In the genomic region with DNA sequence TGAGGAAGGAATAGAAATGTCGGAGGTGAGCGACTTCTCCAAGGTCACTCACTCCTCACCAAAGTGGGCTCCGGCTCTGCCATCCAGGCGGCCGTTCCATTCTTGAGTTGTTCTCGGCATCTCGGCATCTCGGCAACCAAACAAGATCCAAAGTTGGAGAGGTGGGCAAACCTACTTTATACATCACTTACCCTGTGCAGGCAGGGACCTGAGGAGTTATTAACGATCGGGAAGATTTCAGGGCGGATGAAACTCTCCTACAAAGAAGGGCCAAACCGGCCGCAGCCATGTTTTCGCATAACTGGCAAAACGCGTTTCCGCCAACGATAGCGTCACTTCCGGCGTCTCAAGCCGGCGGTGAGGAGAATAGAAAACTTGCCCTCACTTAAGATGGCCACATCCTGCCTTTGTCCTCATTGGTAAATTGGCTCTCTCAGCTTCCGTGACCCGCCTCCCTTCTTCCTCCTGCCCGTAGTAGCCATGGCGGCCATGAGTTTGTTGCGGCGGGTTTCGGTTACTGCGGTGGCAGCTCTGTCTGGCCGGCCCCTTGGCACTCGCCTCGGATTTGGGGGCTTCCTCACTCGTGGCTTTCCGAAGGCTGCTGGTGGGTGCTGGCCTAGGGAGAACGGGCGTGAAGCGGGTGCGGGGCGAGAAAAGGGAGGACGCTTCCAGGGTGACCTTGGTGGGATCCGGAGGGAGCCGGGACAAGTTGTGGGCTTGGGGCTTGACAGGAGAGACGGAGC, we compare ENCODE assay signal across 8 cellular contexts. TPM values are rescaled to one million over a fixed set of nuclear protein-coding genes. Genes with fewer than 3 reads are reported as not detected.
DNase-seq lines count a peak whose midpoint lies in the region; ATAC-seq and TF ChIP-seq lines count a peak whose summit lies in the region.

A gene (minus strand): TSS at position 303 of the 743 bp plus-strand sequence. CDS start 14 bp downstream, at position 289.
A gene (plus strand): TSS at position 459 of the 743 bp plus-strand sequence. CDS start 22 bp downstream, at position 481.

- ATAC-seq in GM19043 (IDR thresholded peaks at IDR 0.05; ENCODE audit: low read depth, unreplicated experiment) = peak; percentile 96
- peak; percentile 95 for ATAC-seq in HG03378 (IDR thresholded peaks at IDR 0.05; ENCODE audit: unreplicated experiment)

- DNase-seq in AG10803 (ENCODE audit: low read depth) (peak; percentile 96), NCI-H460 (ENCODE audit: extremely low read depth, low read depth) (peak; percentile 91), cerebellar nuclear complex (lab: John Stamatoyannopoulos, UW) (peak; percentile 63 to 90), islet precursor cell (peak; percentile 96)
- DNase-seq in activated CD4-positive, CD25-positive, alpha-beta regulatory T cell treated with anti-CD3 and anti-CD28 coated beads, Interleukin-2, amount 50 U/mL, for 72 hours = peak; percentile 87
- peak; percentile 85 to 87 (median 86) for DNase-seq in stimulated activated CD4-positive, alpha-beta T cell treated with anti-CD3 and anti-CD28 coated beads, Interleukin-12 subunit alpha, Interleukin-12 subunit beta, amount 100 ng/mL, for 48 hours (ENCODE audit: low read depth in 2 of 3, low spot score in 1 of 3)

- H3K4me3 ChIP-seq in AG10803 (ENCODE audit: low read length) = peak within 1 kb of the TSS; percentile 97

- no peak for TF ChIP-seq CTCF in AG10803 (conservative IDR thresholded peaks at IDR 0.05; ENCODE audit: low read length)

RNA-seq across cellular contexts. Expression of the first gene that starts in this region (rescaled TPM):
- total RNA-seq in NCI-H460 (2014; rRNA removed; shearing (Covaris generic)) = 60.4 and 68.1 TPM in 2 replicates
- 33.8 and 42.4 TPM in 2 replicates for polyA plus RNA-seq in NCI-H460 (2014; cell fraction: nucleus; rRNA removed)

RNA-seq across cellular contexts. Expression of the second gene that starts in this region (rescaled TPM):
- 168 and 203 TPM in 2 replicates for total RNA-seq in NCI-H460 (2014; rRNA removed; shearing (Covaris generic))
- polyA plus RNA-seq in NCI-H460 (2014; cell fraction: nucleus; rRNA removed) = 81.7 and 145 TPM in 2 replicates

Comparison
In these comparisons a context has a peak if more than half of its experiments do, and no peak if none do; other contexts are left out.
1. Peak in every context shown above with its lines: DNase-seq, ATAC-seq and H3K4me3 ChIP-seq.